7 cellular contexts compared by ENCODE assay signal in genomic region chr20:3172126-3172932, GRCh38. TPM values are rescaled to one million over a fixed set of nuclear protein-coding genes. Genes with fewer than 3 reads are reported as not detected.
DNase-seq lines count a peak whose midpoint lies in the region; ATAC-seq lines count a peak whose summit lies in the region.

No MANE protein-coding gene starts in this region.

- no peaks in the 10 kb centered on the region for H3K36me3 Mint-ChIP-seq in activated CD4-positive, alpha-beta memory T cell treated with anti-CD3 and anti-CD28 coated beads, Interleukin-2, amount 10 ng/mL, durations not matched to agents 7 days and 5 days (ENCODE audit: low read depth)
- no peaks in the 10 kb centered on the region for H3K36me3 Mint-ChIP-seq in stimulated activated effector memory CD8-positive, alpha-beta T cell treated with anti-CD3 and anti-CD28 coated beads, Interleukin-12 subunit alpha, Interleukin-12 subunit beta, amount 100 ng/mL, for 72 hours

- peak overlapping the region; percentile 72 for H3K4me3 Mint-ChIP-seq in activated CD4-positive, alpha-beta memory T cell treated with anti-CD3 and anti-CD28 coated beads, Interleukin-2, amount 10 ng/mL, durations not matched to agents 7 days and 5 days
- peak overlapping the region; percentile 82 for H3K4me3 Mint-ChIP-seq in stimulated activated effector memory CD8-positive, alpha-beta T cell treated with anti-CD3 and anti-CD28 coated beads, Interleukin-12 subunit alpha, Interleukin-12 subunit beta, amount 100 ng/mL, for 72 hours

- DNase-seq in HAP-1 (ENCODE audit: low spot score in 2 of 2) (no peak), iPS DF 6.9 (ENCODE audit: low read depth, low spot score) (no peak), NCI-H2081 (lab: John Stamatoyannopoulos, UW) (no peak)
- no peak for DNase-seq in activated CD4-positive, alpha-beta memory T cell treated with anti-CD3 and anti-CD28 coated beads, Interleukin-2, amount 10 ng/mL, durations not matched to agents 7 days and 5 days
- no peak for DNase-seq in stimulated activated effector memory CD8-positive, alpha-beta T cell treated with anti-CD3 and anti-CD28 coated beads, Interleukin-12 subunit alpha, Interleukin-12 subunit beta, amount 100 ng/mL, for 72 hours (ENCODE audit: low spot score in 2 of 2)

- peaks cover 12% of the 10 kb centered on the region for H3K4me1 ChIP-seq in HAP-1
- H3K4me1 ChIP-seq in iPS DF 6.9 (ENCODE audit: control insufficient read depth, insufficient read depth, low read length), result peaks cover 11% of the 10 kb centered on the region

- H3K4me3 ChIP-seq in HAP-1 (peak overlapping the region; percentile 90), iPS DF 6.9 (ENCODE audit: low read length) (peak overlapping the region; percentile 95; the same call in 1 of the 2 replicates)

- no peak for ATAC-seq in stimulated activated effector memory CD8-positive, alpha-beta T cell treated with anti-CD3 and anti-CD28 coated beads, Interleukin-12 subunit alpha, Interleukin-12 subunit beta, amount 100 ng/mL, for 72 hours
- no peak for ATAC-seq in GM18861 (IDR thresholded peaks at IDR 0.05; ENCODE audit: unreplicated experiment)
- ATAC-seq in HG03139 (IDR thresholded peaks at IDR 0.05; ENCODE audit: unreplicated experiment), result no peak

- no CpG with 5 or more reads among the region's 5 CpGs for WGBS in iPS DF 6.9 (ENCODE audit: insufficient coverage, insufficient read length)

- H3K36me3 ChIP-seq in HAP-1 (replicated peaks) (no peaks in the 10 kb centered on the region), iPS DF 6.9 (ENCODE audit: control insufficient read depth, insufficient read depth, low read length) (no peaks in the 10 kb centered on the region)

- no peak overlapping the region for H3K27ac Mint-ChIP-seq in activated CD4-positive, alpha-beta memory T cell treated with anti-CD3 and anti-CD28 coated beads, Interleukin-2, amount 10 ng/mL, durations not matched to agents 7 days and 5 days
- H3K27ac Mint-ChIP-seq in stimulated activated effector memory CD8-positive, alpha-beta T cell treated with anti-CD3 and anti-CD28 coated beads, Interleukin-12 subunit alpha, Interleukin-12 subunit beta, amount 100 ng/mL, for 72 hours, result peak overlapping the region; percentile 69

- H3K27me3 Mint-ChIP-seq in activated CD4-positive, alpha-beta memory T cell treated with anti-CD3 and anti-CD28 coated beads, Interleukin-2, amount 10 ng/mL, durations not matched to agents 7 days and 5 days, result peaks cover 54% of the 10 kb centered on the region

- no peak overlapping the region for H3K27ac ChIP-seq in iPS DF 6.9 (ENCODE audit: low read length)

- H3K9me3 Mint-ChIP-seq in activated CD4-positive, alpha-beta memory T cell treated with anti-CD3 and anti-CD28 coated beads, Interleukin-2, amount 10 ng/mL, durations not matched to agents 7 days and 5 days, result no peaks in the 10 kb centered on the region
- no peaks in the 10 kb centered on the region for H3K9me3 Mint-ChIP-seq in stimulated activated effector memory CD8-positive, alpha-beta T cell treated with anti-CD3 and anti-CD28 coated beads, Interleukin-12 subunit alpha, Interleukin-12 subunit beta, amount 100 ng/mL, for 72 hours

- H3K27me3 ChIP-seq in HAP-1 (ENCODE audit: low read depth), result no peaks in the 10 kb centered on the region
- H3K27me3 ChIP-seq in iPS DF 6.9 (ENCODE audit: control insufficient read depth, insufficient read depth, low read length), result no peaks in the 10 kb centered on the region

- CTCF ChIA-PET in activated CD4-positive, alpha-beta memory T cell treated with anti-CD3 and anti-CD28 coated beads, Interleukin-2, amount 10 ng/mL, durations not matched to agents 7 days and 5 days (lab: Charles Lee), result no interaction called here

- H3K9me3 ChIP-seq in HAP-1 (no peaks in the 10 kb centered on the region), iPS DF 6.9 (ENCODE audit: control insufficient read depth, insufficient read depth, low read length) (no peaks in the 10 kb centered on the region)

- H3K4me1 Mint-ChIP-seq in activated CD4-positive, alpha-beta memory T cell treated with anti-CD3 and anti-CD28 coated beads, Interleukin-2, amount 10 ng/mL, durations not matched to agents 7 days and 5 days, result peaks cover 13% of the 10 kb centered on the region
- H3K4me1 Mint-ChIP-seq in stimulated activated effector memory CD8-positive, alpha-beta T cell treated with anti-CD3 and anti-CD28 coated beads, Interleukin-12 subunit alpha, Interleukin-12 subunit beta, amount 100 ng/mL, for 72 hours, result peaks cover 14% of the 10 kb centered on the region

- POLR2A ChIA-PET in activated CD4-positive, alpha-beta memory T cell treated with anti-CD3 and anti-CD28 coated beads, Interleukin-2, amount 10 ng/mL, durations not matched to agents 7 days and 5 days (lab: Charles Lee), result interaction anchor here (1.1 to 2.2 kb wide), 2 partner anchors 13 to 15 kb away, joined by 4 to 19 read pairs; partner anchors contain the start of genes FASTKD5 and UBOX5

- in situ Hi-C loops in HAP-1 (cut with MboI; ENCODE audit: low sequenced_read_pairs), result no loop called here

RNA-seq across cellular contexts. Expression of gene LZTS3, which starts 1.0 kb away (rescaled TPM):
- total RNA-seq in activated CD4-positive, alpha-beta memory T cell treated with anti-CD3 and anti-CD28 coated beads, Interleukin-2, amount 10 ng/mL, durations not matched to agents 7 days and 5 days, result 1 to 10 TPM in 1 of 2 experiments, under 1 TPM in 1; 0.90 to 1.0 TPM

RNA-seq across cellular contexts. Expression of gene FASTKD5, which starts 12.7 kb away (rescaled TPM):
- total RNA-seq in activated CD4-positive, alpha-beta memory T cell treated with anti-CD3 and anti-CD28 coated beads, Interleukin-2, amount 10 ng/mL, durations not matched to agents 7 days and 5 days, result 10 to 100 TPM; 20.1 to 20.8 TPM

RNA-seq across cellular contexts. Expression of gene UBOX5, which starts 12.7 kb away (rescaled TPM):
- total RNA-seq in activated CD4-positive, alpha-beta memory T cell treated with anti-CD3 and anti-CD28 coated beads, Interleukin-2, amount 10 ng/mL, durations not matched to agents 7 days and 5 days, result 10 to 100 TPM in 1 of 2 experiments, 1 to 10 TPM in 1; 8.4 to 10.7 TPM

RNA-seq across cellular contexts. Expression of gene DDRGK1, which starts 32.2 kb away (rescaled TPM):
- 10 to 100 TPM; 66.6 to 68.3 TPM for total RNA-seq in activated CD4-positive, alpha-beta memory T cell treated with anti-CD3 and anti-CD28 coated beads, Interleukin-2, amount 10 ng/mL, durations not matched to agents 7 days and 5 days

RNA-seq across cellular contexts. Expression of gene ITPA, which starts 37.0 kb away (rescaled TPM):
- total RNA-seq in activated CD4-positive, alpha-beta memory T cell treated with anti-CD3 and anti-CD28 coated beads, Interleukin-2, amount 10 ng/mL, durations not matched to agents 7 days and 5 days, result 10 to 100 TPM; 42.3 to 49.2 TPM
